16 cellular contexts compared by ENCODE assay signal in the genomic region with DNA sequence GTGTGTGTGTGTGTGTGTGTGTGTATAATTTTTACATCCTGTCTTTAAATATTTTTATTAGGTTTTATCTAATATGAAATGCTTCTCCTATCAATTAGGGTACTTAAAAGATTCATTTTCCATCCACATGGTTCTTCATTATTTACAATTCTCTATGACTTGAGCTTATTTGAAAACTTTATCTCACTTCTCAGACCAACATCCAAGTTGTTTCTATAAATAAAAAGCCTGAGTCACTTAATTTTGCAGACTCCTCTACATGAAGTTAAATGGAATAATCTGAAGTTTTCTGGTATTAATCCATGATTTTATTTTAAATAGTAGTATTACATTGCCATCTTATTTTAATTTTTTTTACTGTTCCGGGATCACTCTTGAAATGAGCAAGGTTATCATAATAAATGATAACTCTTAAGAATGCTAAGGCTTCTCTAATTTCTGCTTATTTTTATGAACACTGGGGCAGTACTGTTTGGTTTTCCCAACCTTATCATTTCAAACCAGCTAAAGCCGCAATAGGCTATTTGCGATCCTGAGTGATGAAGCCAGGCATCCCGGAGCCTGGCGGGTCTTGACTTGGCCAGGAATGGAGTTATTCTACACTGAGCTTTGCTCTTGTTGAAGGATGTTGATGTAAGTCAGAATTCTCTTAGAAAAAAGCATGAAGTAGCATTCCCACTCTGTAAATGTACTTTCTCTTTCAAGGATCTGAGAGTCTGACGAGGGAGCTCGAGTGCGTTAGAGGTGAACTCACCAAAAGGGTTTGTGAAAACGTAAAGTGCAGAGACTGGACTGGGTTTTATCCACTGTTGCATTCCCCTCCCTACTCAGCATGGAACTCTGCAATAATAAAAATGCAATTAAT.
"Had no signal": no experiment of that assay in that cellular context is flagged by ENCODE, and none has a peak within 500 bp of the region (broad histone marks: within the 10 kb centered on the region; RNA-seq: fewer than 3 reads in every experiment).

No MANE protein-coding gene starts in this region.

- H3K9me3 Mint-ChIP-seq: nephron had no signal

- H3K9me3 ChIP-seq: ascending aorta, sigmoid colon, uterus had no signal

- H3K36me3 Mint-ChIP-seq: immature natural killer cell had no signal

- H3K4me3 ChIP-seq: sigmoid colon, uterus had no signal

- H3K4me1 Mint-ChIP-seq: immature natural killer cell had no signal

- H3K27ac ChIP-seq: ascending aorta, sigmoid colon, uterus, VCaP had no signal

- H3K4me1 ChIP-seq: ascending aorta, sigmoid colon, uterus had no signal

- ATAC-seq: activated CD8-positive, alpha-beta T cell treated with anti-CD3 and anti-CD28 coated beads for 36 hours; activated T-cell treated with anti-CD3 and anti-CD28 coated beads, Interleukin-2, amount 50 U/mL, for 72 hours; left colon had no signal

- H3K36me3 ChIP-seq: ascending aorta, sigmoid colon, uterus had no signal

- H3K27ac Mint-ChIP-seq: activated CD8-positive, alpha-beta T cell treated with anti-CD3 and anti-CD28 coated beads for 36 hours; activated T-cell treated with anti-CD3 and anti-CD28 coated beads, Interleukin-2, amount 50 U/mL, for 72 hours; immature natural killer cell; nephron; stimulated activated naive CD8-positive, alpha-beta T cell treated with anti-CD3 and anti-CD28 coated beads, Interleukin-15, Interleukin-2, amounts not matched to agents 100 ng/mL and 50 ng/mL, for 24 hours had no signal

- H3K27me3 ChIP-seq: ascending aorta, sigmoid colon, uterus had no signal

- DNase-seq: activated CD4-positive, alpha-beta T cell treated with anti-CD3 and anti-CD28 coated beads for 4 hours; activated CD8-positive, alpha-beta memory T cell treated with anti-CD3 and anti-CD28 coated beads, Interleukin-2, amount 50 U/mL, for 4 hours; activated CD8-positive, alpha-beta T cell treated with anti-CD3 and anti-CD28 coated beads for 36 hours; activated T-cell treated with anti-CD3 and anti-CD28 coated beads, Interleukin-2, amount 50 U/mL, for 72 hours; effector memory CD4-positive, alpha-beta T cell; immature natural killer cell; left colon; sigmoid colon; stimulated activated CD4-positive, alpha-beta T cell treated with anti-CD3 and anti-CD28 coated beads, Interleukin-4, amount 100 ng/mL, for 1 hour; stimulated activated CD8-positive, alpha-beta memory T cell treated with anti-CD3 and anti-CD28 coated beads, Interleukin-4, amount 100 ng/mL, for 48 hours; T-helper 9 cell; uterus had no signal

- H3K4me3 Mint-ChIP-seq: activated CD8-positive, alpha-beta T cell treated with anti-CD3 and anti-CD28 coated beads for 36 hours; activated T-cell treated with anti-CD3 and anti-CD28 coated beads, Interleukin-2, amount 50 U/mL, for 72 hours; immature natural killer cell; stimulated activated naive CD8-positive, alpha-beta T cell treated with anti-CD3 and anti-CD28 coated beads, Interleukin-15, Interleukin-2, amounts not matched to agents 100 ng/mL and 50 ng/mL, for 24 hours had no signal

- H3K27me3 Mint-ChIP-seq: activated CD8-positive, alpha-beta T cell treated with anti-CD3 and anti-CD28 coated beads for 36 hours; stimulated activated naive CD8-positive, alpha-beta T cell treated with anti-CD3 and anti-CD28 coated beads, Interleukin-15, Interleukin-2, amounts not matched to agents 100 ng/mL and 50 ng/mL, for 24 hours had no signal
